In genomic region chr1:224433671-224434446, GRCh38 we compare ENCODE assay signal across 8 cellular contexts. TPM values are rescaled to one million over a fixed set of nuclear protein-coding genes. Genes with fewer than 3 reads are reported as not detected.
A peak's percentile ranks its signal among the peaks of the same experiment; 100 is the strongest.
DNase-seq lines count a peak whose midpoint lies in the region; ATAC-seq and TF ChIP-seq lines count a peak whose summit lies in the region.

No MANE protein-coding gene starts in this region.

- no peaks in the 10 kb centered on the region for H3K9me3 Mint-ChIP-seq in H9

- H3K56ac ChIP-seq in H9 (ENCODE audit: insufficient read length, low read depth, low read length), result no peak overlapping the region

- H3T11ph ChIP-seq in H9 (ENCODE audit: low read length), result no peak overlapping the region

- ATAC-seq in GM21825 (IDR thresholded peaks at IDR 0.05; ENCODE audit: unreplicated experiment), result no peak
- no peak for ATAC-seq in GM21737 (IDR thresholded peaks at IDR 0.05; ENCODE audit: unreplicated experiment)

- no peaks in the 10 kb centered on the region for H3K27me3 Mint-ChIP-seq in H9 (ENCODE audit: low read depth)

- H4K20me1 ChIP-seq in H9 (ENCODE audit: control insufficient read depth, insufficient read depth, insufficient read length) (peaks cover 5% of the 10 kb centered on the region), hepatocyte (ENCODE audit: insufficient read depth, poor library complexity, severe bottlenecking) (peaks cover 34% of the 10 kb centered on the region)

- no peak overlapping the region for H2AFZ ChIP-seq in H9 (ENCODE audit: low read length)
- H2AFZ ChIP-seq in hepatocyte, result no peak overlapping the region

- H3K14ac ChIP-seq in H9 (ENCODE audit: insufficient read depth, low read length), result peak overlapping the region; percentile 21; the same call in 1 of the 2 replicates

- H3K4me1 ChIP-seq in H9 (ENCODE audit: insufficient read depth, low read length) (no peaks in the 10 kb centered on the region), hepatocyte (ENCODE audit: insufficient read depth) (peaks cover 24% of the 10 kb centered on the region), rectal smooth muscle tissue (ENCODE audit: control insufficient read depth, insufficient read depth, low read length) (peaks cover 18% of the 10 kb centered on the region)

- H4K91ac ChIP-seq in H9 (ENCODE audit: insufficient read length, low read depth, low read length), result no peak overlapping the region

- H3K23ac ChIP-seq in H9 (ENCODE audit: insufficient read length, low read depth, low read length), result no peak overlapping the region

- H3K18ac ChIP-seq in H9 (ENCODE audit: insufficient read length, low read depth, low read length), result peak overlapping the region; percentile 39

- H3K9me3 ChIP-seq in H9 (ENCODE audit: control insufficient read depth, low read depth, low read length) (no peaks in the 10 kb centered on the region), SK-N-MC (ENCODE audit: low read depth, low read length) (no peaks in the 10 kb centered on the region), hepatocyte (ENCODE audit: low read depth) (no peaks in the 10 kb centered on the region)

- H3K27ac ChIP-seq in H9 (ENCODE audit: insufficient read length, low read depth, low read length), result no peak overlapping the region
- no peak overlapping the region for H3K27ac ChIP-seq in SK-N-MC
- peak overlapping the region; percentile 91 for H3K27ac ChIP-seq in hepatocyte
- H3K27ac ChIP-seq in rectal smooth muscle tissue (ENCODE audit: low read depth, low read length), result peak overlapping the region; percentile 93

- no peak overlapping the region for H3K4ac ChIP-seq in H9 (ENCODE audit: low read depth, low read length)

- no peak overlapping the region for H2BK12ac ChIP-seq in H9 (ENCODE audit: insufficient read length, low read depth, low read length)

- H3K9ac ChIP-seq in H9 (ENCODE audit: extremely low read depth, insufficient read length, low read length) (peak overlapping the region; percentile 82), SK-N-MC (ENCODE audit: insufficient read length) (peak overlapping the region; percentile 69), rectal smooth muscle tissue (ENCODE audit: low read length) (peak overlapping the region; percentile 70)

- DNase-seq in 8988T (peak; percentile 38), H9 (peak; percentile 42), SK-N-MC (ENCODE audit: low read depth, low spot score) (no peak), anterior cingulate cortex (lab: John Stamatoyannopoulos, UW) (peak in 33 of 58 donors; percentile 19 to 70 (median 56)), hepatocyte (ENCODE audit: low spot score) (peak; percentile 44)

- no CpG with 5 or more reads among the region's 66 CpGs for WGBS in H9 (ENCODE audit: extremely low coverage, insufficient read length, low lambda C conversion rate)
- WGBS in hepatocyte (ENCODE audit: low lambda C conversion rate, missing lambda C conversion rate), result 5% methylated on average over 20 of the region's 66 CpGs

- no peak overlapping the region for H4K8ac ChIP-seq in H9 (replicated peaks; ENCODE audit: insufficient read length, low read depth, low read length)

- H2BK120ac ChIP-seq in H9 (ENCODE audit: low read depth, low read length, poor library complexity, severe bottlenecking), result no peak overlapping the region

- no peak overlapping the region; a peak in 1 of 7 replicates for H3K27ac Mint-ChIP-seq in H9

- H3K4me3 ChIP-seq in SK-N-MC, result peak overlapping the region; percentile 91
- peak overlapping the region; percentile 68 for H3K4me3 ChIP-seq in hepatocyte
- peak overlapping the region; percentile 83 for H3K4me3 ChIP-seq in rectal smooth muscle tissue (ENCODE audit: low read length)

- no peak overlapping the region for H2BK20ac ChIP-seq in H9 (ENCODE audit: low read depth, low read length, poor library complexity, severe bottlenecking)

- H3K27me3 ChIP-seq in H9 (ENCODE audit: insufficient read depth, low read length), result no peaks in the 10 kb centered on the region
- H3K27me3 ChIP-seq in hepatocyte, result no peaks in the 10 kb centered on the region
- no peaks in the 10 kb centered on the region for H3K27me3 ChIP-seq in rectal smooth muscle tissue (ENCODE audit: control insufficient read depth, insufficient read depth, low read length)

- H3K4me2 ChIP-seq in H9 (ENCODE audit: insufficient read depth, insufficient read length, low read length) (peak overlapping the region; percentile 94), hepatocyte (peak overlapping the region; percentile 89)

- H4K5ac ChIP-seq in H9 (ENCODE audit: insufficient read length, low read depth, low read length), result no peak overlapping the region

- H2BK5ac ChIP-seq in H9 (ENCODE audit: insufficient read length, low read length), result no peak overlapping the region

- H2AK5ac ChIP-seq in H9 (ENCODE audit: insufficient read length, low read length), result no peak overlapping the region

- H3K23me2 ChIP-seq in H9 (ENCODE audit: insufficient read length, low read depth, low read length, poor library complexity, severe bottlenecking), result peaks cover 17% of the 10 kb centered on the region

- H3K36me3 ChIP-seq in SK-N-MC (ENCODE audit: insufficient read depth, low read length) (peaks cover 20% of the 10 kb centered on the region), hepatocyte (replicated peaks; ENCODE audit: insufficient read depth, low read depth) (no peaks in the 10 kb centered on the region), rectal smooth muscle tissue (ENCODE audit: control insufficient read depth, insufficient read depth, low read length) (no peaks in the 10 kb centered on the region)

- no peaks in the 10 kb centered on the region for H3K9me2 ChIP-seq in hepatocyte (replicated peaks; ENCODE audit: insufficient read depth)

- H3K79me1 ChIP-seq in H9 (ENCODE audit: insufficient read depth, low read depth, low read length, poor library complexity, severe bottlenecking), result no peaks in the 10 kb centered on the region

- H3K4me3 Mint-ChIP-seq in H9, result peak overlapping the region; percentile 86 to 96

- H3K36me3 Mint-ChIP-seq in H9 (ENCODE audit: insufficient read depth in 1 of 3, low read depth in 3 of 3), result peaks cover 21 to 35% (median 33%) of the 10 kb centered on the region in 3 experiments; a peak in 6 of 7 replicates

- H3K79me2 ChIP-seq in H9 (ENCODE audit: insufficient read depth, low read length) (peaks cover 19% of the 10 kb centered on the region; the same call in 1 of the 2 replicates), hepatocyte (peaks cover 84% of the 10 kb centered on the region)

- TF ChIP-seq CTCF in H9 (conservative IDR thresholded peaks at IDR 0.05) (no peak), hepatocyte (IDR thresholded peaks at IDR 0.05; ENCODE audit: poor library complexity) (no peak)

- H3K4me1 Mint-ChIP-seq in H9, result peaks cover 41 to 42% of the 10 kb centered on the region in 2 experiments

- no peak overlapping the region for H2BK15ac ChIP-seq in H9 (ENCODE audit: low read depth, low read length)

RNA-seq across cellular contexts. Expression of gene WDR26, which starts 0.7 kb away (rescaled TPM):
- total RNA-seq in H9 (2021) (81.4 and 81.7 TPM in 2 replicates), hepatocyte (63.4 and 72.1 TPM in 2 replicates)
- polyA plus RNA-seq in hepatocyte, result 9.4 and 11.7 TPM in 2 replicates

Comparison
In these comparisons a context has a peak if more than half of its experiments do, and no peak if none do; other contexts are left out.
1. H3K27ac ChIP-seq: peak in hepatocyte (single experiment) and rectal smooth muscle tissue (single experiment); none in H9 (single experiment) and SK-N-MC (single experiment).
2. Peak in every context shown above with its lines, with median percentiles within 50 percentile points of each other: H3K9ac ChIP-seq and H3K4me3 ChIP-seq.